In the genomic region with DNA sequence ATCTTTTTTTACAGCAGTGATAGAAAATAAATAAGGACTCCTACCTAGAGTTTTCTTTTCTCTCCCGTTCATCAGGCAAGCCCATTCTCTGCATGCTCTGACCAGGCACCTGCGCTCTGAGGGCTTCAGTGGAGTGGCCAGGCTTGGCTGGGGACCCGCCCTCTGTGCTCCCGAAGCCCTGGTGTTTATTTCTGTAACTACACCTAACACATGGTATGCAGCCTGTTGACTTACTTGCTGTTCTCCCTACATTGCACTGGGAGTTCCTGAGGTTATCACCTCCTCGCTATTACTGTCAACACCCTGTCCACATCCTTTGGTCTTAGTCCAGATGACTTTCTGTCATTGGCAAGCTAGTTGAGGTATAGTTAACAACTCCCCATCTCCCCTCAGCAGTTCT, we compare ENCODE assay signal across 20 cellular contexts.
DNase-seq lines count a peak whose midpoint lies in the region; ATAC-seq and TF ChIP-seq lines count a peak whose summit lies in the region.
"Had no signal": no experiment of that assay in that cellular context is flagged by ENCODE, and none has a peak within 500 bp of the region (broad histone marks: within the 10 kb centered on the region; RNA-seq: fewer than 3 reads in every experiment).

No MANE protein-coding gene starts in this region.

- H2BK15ac ChIP-seq in H9 (ENCODE audit: low read depth, low read length): no peak overlapping the region

- H3K79me1 ChIP-seq in H9 (ENCODE audit: insufficient read depth, low read depth, low read length, poor library complexity, severe bottlenecking): no peaks in the 10 kb centered on the region

- DNase-seq in DND-41: no peak
- peak; percentile 66 for DNase-seq in H9
- peak; percentile 23 for DNase-seq in choroid plexus epithelial cell (ENCODE audit: low read depth)
- DNase-seq in right lobe of liver: no peak
- DNase-seq in NCI-H526 treated with DMSO at 0.1 percent for 48 hours (lab: John Stamatoyannopoulos, UW): no peak
- DNase-seq in cerebellar nuclear complex (lab: John Stamatoyannopoulos, UW): no peak
- DNase-seq in lower leg skin (ENCODE audit: low spot score in 2 of 2): no peak
- no peak for DNase-seq in GM13977 (ENCODE audit: low spot score)
- DNase-seq: amygdala, DMS79 treated with DMSO at 0.1 percent for 48 hours, gastrocnemius medialis, lower lobe of right lung, NCI-H146, NCI-H2171 treated with DMSO at 0.1 percent for 48 hours, NCI-H748 treated with DMSO at 0.1 percent for 48 hours, PC-9, posterior cingulate gyrus had no signal

- H3K9me3 ChIP-seq in DND-41 (ENCODE audit: insufficient read depth, low read length, severe bottlenecking): no peaks in the 10 kb centered on the region
- no peaks in the 10 kb centered on the region for H3K9me3 ChIP-seq in H9 (ENCODE audit: control insufficient read depth, low read depth, low read length)
- H3K9me3 ChIP-seq in right lobe of liver: no peaks in the 10 kb centered on the region
- H3K9me3 ChIP-seq: gastrocnemius medialis, lower lobe of right lung had no signal

- no peak overlapping the region; a peak in 1 of 7 replicates for H3K27ac Mint-ChIP-seq in H9
- H3K27ac Mint-ChIP-seq: activated T-helper 17 cell treated with anti-CD3 and anti-CD28 coated beads, Interleukin-2, amount 50 U/mL, for 72 hours; T-helper 2 cell treated with Interferon-gamma antibody and Interleukin-4, amounts not matched to agents 5 μg/mL and 100 μg/mL, for 36 hours; type B pancreatic cell had no signal

- H3K23me2 ChIP-seq in H9 (ENCODE audit: insufficient read length, low read depth, low read length, poor library complexity, severe bottlenecking): no peaks in the 10 kb centered on the region

- H4K20me1 ChIP-seq in DND-41 (ENCODE audit: insufficient read depth, low read length): no peaks in the 10 kb centered on the region
- H4K20me1 ChIP-seq in H9 (ENCODE audit: control insufficient read depth, insufficient read depth, insufficient read length): no peaks in the 10 kb centered on the region

- WGBS in H9 (ENCODE audit: extremely low coverage, insufficient read length, low lambda C conversion rate): no CpG with 5 or more reads among the region's 5 CpGs
- 50% methylated on average over 4 of the region's 5 CpGs for WGBS in right lobe of liver (ENCODE audit: insufficient coverage, low coverage, low lambda C conversion rate, missing lambda C conversion rate)
- 88 to 91% methylated on average over 5 of the region's 5 CpGs for WGBS in lower leg skin, 2 donors

- no peak for TF ChIP-seq POLR2A in right lobe of liver (IDR thresholded peaks at IDR 0.05)
- TF ChIP-seq POLR2A in lower leg skin (IDR thresholded peaks at IDR 0.05): no peak

- TF ChIP-seq CTCF in DND-41 (IDR thresholded peaks at IDR 0.05; ENCODE audit: borderline replicate concordance, extremely low read depth, low read length, poor library complexity, severe bottlenecking) (no peak), H9 (conservative IDR thresholded peaks at IDR 0.05) (peak; percentile 46; the same call in 2 of the 3 replicates), choroid plexus epithelial cell (conservative IDR thresholded peaks at IDR 0.05; ENCODE audit: low read depth, low read length) (no peak), right lobe of liver (IDR thresholded peaks at IDR 0.05) (no peak), lower leg skin (IDR thresholded peaks at IDR 0.05) (no peak), GM13977 (IDR thresholded peaks at IDR 0.05; ENCODE audit: extremely low read depth, insufficient read depth, missing control alignments) (no peak)

- no peak overlapping the region for H2BK5ac ChIP-seq in H9 (ENCODE audit: insufficient read length, low read length)

- H3K36me3 ChIP-seq in DND-41 (ENCODE audit: insufficient read depth, low read length): no peaks in the 10 kb centered on the region
- H3K36me3 ChIP-seq in right lobe of liver: no peaks in the 10 kb centered on the region
- H3K36me3 ChIP-seq: gastrocnemius medialis, lower lobe of right lung had no signal

- ATAC-seq in DND-41 (ENCODE audit: insufficient read depth, low read depth) (peak; percentile 30; the same call in 1 of the 3 replicates), right lobe of liver (peak; percentile 21 to 53 (median 42))
- ATAC-seq: activated T-helper 17 cell treated with anti-CD3 and anti-CD28 coated beads, Interleukin-2, amount 50 U/mL, for 72 hours; gastrocnemius medialis had no signal

- no peak overlapping the region for H3T11ph ChIP-seq in H9 (ENCODE audit: low read length)

- no peak overlapping the region for H3K14ac ChIP-seq in H9 (ENCODE audit: insufficient read depth, low read length)

- no peak overlapping the region for H3K4me2 ChIP-seq in DND-41 (ENCODE audit: insufficient read depth, low read length)
- no peak overlapping the region for H3K4me2 ChIP-seq in H9 (ENCODE audit: insufficient read depth, insufficient read length, low read length)
- H3K4me2 ChIP-seq: PC-9 had no signal

- H2BK20ac ChIP-seq in H9 (ENCODE audit: low read depth, low read length, poor library complexity, severe bottlenecking): no peak overlapping the region

- H3K27ac ChIP-seq in DND-41 (ENCODE audit: low read length) (no peak overlapping the region), H9 (ENCODE audit: insufficient read length, low read depth, low read length) (no peak overlapping the region), right lobe of liver (no peak overlapping the region)
- H3K27ac ChIP-seq: gastrocnemius medialis, lower lobe of right lung, PC-9 had no signal

- H3K36me3 Mint-ChIP-seq in H9 (ENCODE audit: insufficient read depth in 1 of 3, low read depth in 3 of 3): no peaks in the 10 kb centered on the region
- H3K36me3 Mint-ChIP-seq: type B pancreatic cell had no signal

- no peak overlapping the region for H3K4me3 Mint-ChIP-seq in H9
- H3K4me3 Mint-ChIP-seq: activated T-helper 17 cell treated with anti-CD3 and anti-CD28 coated beads, Interleukin-2, amount 50 U/mL, for 72 hours; T-helper 2 cell treated with Interferon-gamma antibody and Interleukin-4, amounts not matched to agents 5 μg/mL and 100 μg/mL, for 36 hours; type B pancreatic cell had no signal

- no peak overlapping the region for H2BK12ac ChIP-seq in H9 (ENCODE audit: insufficient read length, low read depth, low read length)

- H4K5ac ChIP-seq in H9 (ENCODE audit: insufficient read length, low read depth, low read length): no peak overlapping the region

- peaks cover 3% of the 10 kb centered on the region in 2 experiments; a peak in 3 of 5 replicates for H3K9me3 Mint-ChIP-seq in H9
- H3K9me3 Mint-ChIP-seq: activated T-helper 17 cell treated with anti-CD3 and anti-CD28 coated beads, Interleukin-2, amount 50 U/mL, for 72 hours; T-helper 2 cell treated with Interferon-gamma antibody and Interleukin-4, amounts not matched to agents 5 μg/mL and 100 μg/mL, for 36 hours had no signal

- H4K91ac ChIP-seq in H9 (ENCODE audit: insufficient read length, low read depth, low read length): no peak overlapping the region

- no peak overlapping the region for H3K23ac ChIP-seq in H9 (ENCODE audit: insufficient read length, low read depth, low read length)

- in situ Hi-C loops in GM13977 (cut with MboI; ENCODE audit: low pct_unique_long_range_greater_than_20kb, low sequenced_read_pairs, unreplicated experiment): no loop called here

- H3K56ac ChIP-seq in H9 (ENCODE audit: insufficient read length, low read depth, low read length): no peak overlapping the region

- H3K79me2 ChIP-seq in DND-41 (ENCODE audit: insufficient read depth, low read length) (no peaks in the 10 kb centered on the region), H9 (ENCODE audit: insufficient read depth, low read length) (0 out of 2 replicates have a peak, but pooled peaks cover 2% of the 10 kb centered on the region)

- H2AFZ ChIP-seq in DND-41 (ENCODE audit: low read depth, low read length) (no peak overlapping the region), H9 (ENCODE audit: low read length) (no peak overlapping the region)
- H2AFZ ChIP-seq: PC-9 had no signal

- H3K18ac ChIP-seq in H9 (ENCODE audit: insufficient read length, low read depth, low read length): no peak overlapping the region

- H3K4me1 ChIP-seq in DND-41 (ENCODE audit: insufficient read depth, low read length): peaks cover 11% of the 10 kb centered on the region
- H3K4me1 ChIP-seq in H9 (ENCODE audit: insufficient read depth, low read length): no peaks in the 10 kb centered on the region
- H3K4me1 ChIP-seq in right lobe of liver: no peaks in the 10 kb centered on the region
- H3K4me1 ChIP-seq: gastrocnemius medialis, lower lobe of right lung had no signal

- intact Hi-C loops in right lobe of liver (cut with DNase I): no loop called here
- intact Hi-C loops in lower leg skin (cut with DNase I; ENCODE audit: low total_unique reads): no loop called here

- no peak overlapping the region for H3K9ac ChIP-seq in DND-41 (ENCODE audit: low read depth, low read length)
- no peak overlapping the region for H3K9ac ChIP-seq in H9 (ENCODE audit: extremely low read depth, insufficient read length, low read length)

- no peak overlapping the region for H4K8ac ChIP-seq in H9 (replicated peaks; ENCODE audit: insufficient read length, low read depth, low read length)

- H3K4ac ChIP-seq in H9 (ENCODE audit: low read depth, low read length): no peak overlapping the region

- H3K27me3 Mint-ChIP-seq in H9 (ENCODE audit: low read depth): no peaks in the 10 kb centered on the region; the same call in 1 of the 2 replicates
- H3K27me3 Mint-ChIP-seq: activated T-helper 17 cell treated with anti-CD3 and anti-CD28 coated beads, Interleukin-2, amount 50 U/mL, for 72 hours had no signal

- H3K4me3 ChIP-seq in DND-41 (ENCODE audit: low read depth in 1 of 2, low read length in 2 of 2): no peak overlapping the region
- no peak overlapping the region for H3K4me3 ChIP-seq in choroid plexus epithelial cell (ENCODE audit: low read depth, low read length)
- H3K4me3 ChIP-seq in right lobe of liver: no peak overlapping the region
- H3K4me3 ChIP-seq in lower leg skin (ENCODE audit: low read depth, poor library complexity, severe bottlenecking): no peak overlapping the region
- H3K4me3 ChIP-seq: gastrocnemius medialis, lower lobe of right lung, PC-9 had no signal

- H2BK120ac ChIP-seq in H9 (ENCODE audit: low read depth, low read length, poor library complexity, severe bottlenecking): no peak overlapping the region

- H3K27me3 ChIP-seq in DND-41 (ENCODE audit: insufficient read depth, low read length, poor library complexity) (no peaks in the 10 kb centered on the region), H9 (ENCODE audit: insufficient read depth, low read length) (no peaks in the 10 kb centered on the region), right lobe of liver (no peaks in the 10 kb centered on the region)
- H3K27me3 ChIP-seq: gastrocnemius medialis had no signal

- no peak overlapping the region for H2AK5ac ChIP-seq in H9 (ENCODE audit: insufficient read length, low read length)

- peaks cover 5 to 10% of the 10 kb centered on the region in 2 experiments for H3K4me1 Mint-ChIP-seq in H9
- H3K4me1 Mint-ChIP-seq: activated T-helper 17 cell treated with anti-CD3 and anti-CD28 coated beads, Interleukin-2, amount 50 U/mL, for 72 hours had no signal

Comparison
In these comparisons a context has a peak if more than half of its experiments do, and no peak if none do; other contexts are left out.
1. DNase-seq: peak in H9 (single experiment) and choroid plexus epithelial cell (single experiment); none in DND-41 (single experiment), right lobe of liver (0 of 3), NCI-H526 treated with DMSO at 0.1 percent for 48 hours (single experiment), cerebellar nuclear complex (0 of 2), lower leg skin (0 of 2) and GM13977 (single experiment).